16 cellular contexts compared by ENCODE assay signal in the genomic region with DNA sequence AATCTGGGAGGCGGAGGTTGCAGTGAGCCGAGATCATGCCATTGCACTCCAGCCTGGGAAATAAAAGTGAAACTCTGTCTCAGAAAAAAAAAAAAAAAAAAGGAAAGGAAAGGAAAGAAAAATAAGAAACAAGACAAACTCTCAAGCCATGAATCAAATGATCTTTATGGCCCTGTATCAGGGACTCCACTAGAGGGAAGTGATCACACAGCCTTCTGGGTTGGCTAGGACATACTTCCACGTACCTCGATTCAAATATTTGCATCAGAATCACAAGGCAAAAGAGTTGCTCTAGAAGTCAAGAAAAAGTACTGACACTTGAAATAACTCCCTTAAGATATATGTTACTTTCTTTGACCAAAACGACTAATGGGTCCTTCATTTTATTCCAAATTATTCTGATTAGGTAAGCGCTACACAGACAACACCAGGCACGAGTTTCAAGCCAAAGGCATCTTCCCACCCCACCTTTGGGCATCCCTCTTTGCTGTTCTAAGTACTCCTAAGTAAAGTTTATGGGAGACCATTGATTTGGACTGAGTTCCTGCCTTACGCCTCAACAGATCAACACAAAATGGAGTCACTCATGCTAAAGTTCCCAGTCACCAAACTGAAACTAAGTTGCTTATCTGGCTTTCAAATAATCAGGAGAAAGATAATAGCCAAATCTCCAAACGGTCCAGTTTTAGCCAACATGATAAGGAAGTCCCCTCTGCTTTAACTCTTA.
A peak's percentile ranks its signal among the peaks of the same experiment; 100 is the strongest.
DNase-seq lines count a peak whose midpoint lies in the region; ATAC-seq and TF ChIP-seq lines count a peak whose summit lies in the region.
"Had no signal": no experiment of that assay in that cellular context is flagged by ENCODE, and none has a peak within 500 bp of the region (broad histone marks: within the 10 kb centered on the region; RNA-seq: fewer than 3 reads in every experiment).

No MANE protein-coding gene starts in this region.

- intact Hi-C loops in activated CD4-positive, alpha-beta memory T cell treated with anti-CD3 and anti-CD28 coated beads for 36 hours (cut with micrococcal nuclease): no loop called here
- intact Hi-C loops in sigmoid colon (cut with DNase I): no loop called here

- peak overlapping the region; percentile 53 for H2AFZ ChIP-seq in osteoblast (ENCODE audit: low read length)

- no peak overlapping the region for H3K4me3 Mint-ChIP-seq in effector memory CD8-positive, alpha-beta T cell
- H3K4me3 Mint-ChIP-seq in activated CD4-positive, alpha-beta memory T cell treated with anti-CD3 and anti-CD28 coated beads for 36 hours: no peak overlapping the region
- H3K4me3 Mint-ChIP-seq: activated B cell treated with CpG ODN at 0.5 μM for 24 hours; natural killer cell treated with Interleukin-12 subunit alpha and Interleukin-12 subunit beta and Interleukin-15 and Interleukin-18, amount 100 ng/mL, for 72 hours; stimulated activated effector memory CD8-positive, alpha-beta T cell treated with anti-CD3 and anti-CD28 coated beads, Interleukin-12 subunit alpha, Interleukin-12 subunit beta, amount 100 ng/mL, for 72 hours had no signal

- no peak for TF ChIP-seq POLR2A in sigmoid colon (IDR thresholded peaks at IDR 0.05)

- H3K4me1 ChIP-seq in osteoblast (ENCODE audit: insufficient read depth, low read length): no peaks in the 10 kb centered on the region
- no peaks in the 10 kb centered on the region for H3K4me1 ChIP-seq in sigmoid colon
- H3K4me1 ChIP-seq: esophagus muscularis mucosa, HAP-1 had no signal

- H3K27me3 Mint-ChIP-seq in effector memory CD8-positive, alpha-beta T cell: peaks cover 19 to 37% of the 10 kb centered on the region in 2 donors
- H3K27me3 Mint-ChIP-seq in activated CD4-positive, alpha-beta memory T cell treated with anti-CD3 and anti-CD28 coated beads for 36 hours: peaks cover 6% of the 10 kb centered on the region
- H3K27me3 Mint-ChIP-seq: activated B cell treated with CpG ODN at 0.5 μM for 24 hours had no signal

- H3K4me1 Mint-ChIP-seq in effector memory CD8-positive, alpha-beta T cell (ENCODE audit: low read depth in 2 of 2): no peaks in the 10 kb centered on the region
- H3K4me1 Mint-ChIP-seq in activated CD4-positive, alpha-beta memory T cell treated with anti-CD3 and anti-CD28 coated beads for 36 hours (ENCODE audit: low read depth): no peaks in the 10 kb centered on the region
- H3K4me1 Mint-ChIP-seq: activated B cell treated with CpG ODN at 0.5 μM for 24 hours had no signal

- POLR2A ChIA-PET in activated CD4-positive, alpha-beta memory T cell treated with anti-CD3 and anti-CD28 coated beads for 36 hours (lab: Charles Lee): no interaction called here

- peak; percentile 21; the same call in 1 of the 3 replicates for TF ChIP-seq CTCF in GM12872 (IDR thresholded peaks at IDR 0.05; ENCODE audit: insufficient read depth, low read depth, low read length)
- peak; percentile 27; the same call in 1 of the 2 replicates for TF ChIP-seq CTCF in LNCaP clone FGC (IDR thresholded peaks at IDR 0.05; ENCODE audit: control insufficient read depth, extremely low read depth, insufficient read depth)
- TF ChIP-seq CTCF in cardiac fibroblast (IDR thresholded peaks at IDR 0.05; ENCODE audit: low read depth, low read length): peak; percentile 13
- peak; percentile 42 for TF ChIP-seq CTCF in osteoblast (IDR thresholded peaks at IDR 0.05; ENCODE audit: extremely low read depth, low read depth, low read length)
- no peak for TF ChIP-seq CTCF in sigmoid colon (IDR thresholded peaks at IDR 0.05)

- no peaks in the 10 kb centered on the region for H3K36me3 Mint-ChIP-seq in effector memory CD8-positive, alpha-beta T cell (ENCODE audit: insufficient read depth)
- H3K36me3 Mint-ChIP-seq in activated CD4-positive, alpha-beta memory T cell treated with anti-CD3 and anti-CD28 coated beads for 36 hours: no peaks in the 10 kb centered on the region
- H3K36me3 Mint-ChIP-seq: stimulated activated effector memory CD8-positive, alpha-beta T cell treated with anti-CD3 and anti-CD28 coated beads, Interleukin-12 subunit alpha, Interleukin-12 subunit beta, amount 100 ng/mL, for 72 hours had no signal

- H3K27me3 ChIP-seq in osteoblast (ENCODE audit: insufficient read depth, low read length) (no peaks in the 10 kb centered on the region), sigmoid colon (no peaks in the 10 kb centered on the region)
- H3K27me3 ChIP-seq: esophagus muscularis mucosa had no signal

- no peaks in the 10 kb centered on the region for H4K20me1 ChIP-seq in osteoblast (ENCODE audit: insufficient read depth, low read length)

- TF ChIP-seq EP300 in sigmoid colon (IDR thresholded peaks at IDR 0.05): no peak

- H3K4me3 ChIP-seq in LNCaP clone FGC (ENCODE audit: low read depth, low read length): no peak overlapping the region
- H3K4me3 ChIP-seq in cardiac fibroblast (replicated peaks in 1 of 2; ENCODE audit: low read depth in 2 of 2, low read length in 2 of 2): no peak overlapping the region
- no peak overlapping the region for H3K4me3 ChIP-seq in osteoblast (ENCODE audit: insufficient read depth, low read length)
- H3K4me3 ChIP-seq in sigmoid colon: no peak overlapping the region
- H3K4me3 ChIP-seq: esophagus muscularis mucosa, HAP-1 had no signal

- 81 to 83% methylated on average over 9 of the region's 9 CpGs for WGBS in sigmoid colon, 2 donors

- H3K9me3 Mint-ChIP-seq in effector memory CD8-positive, alpha-beta T cell: no peaks in the 10 kb centered on the region
- H3K9me3 Mint-ChIP-seq in activated CD4-positive, alpha-beta memory T cell treated with anti-CD3 and anti-CD28 coated beads for 36 hours: no peaks in the 10 kb centered on the region
- H3K9me3 Mint-ChIP-seq: activated B cell treated with CpG ODN at 0.5 μM for 24 hours; natural killer cell treated with Interleukin-12 subunit alpha and Interleukin-12 subunit beta and Interleukin-15 and Interleukin-18, amount 100 ng/mL, for 72 hours; stimulated activated effector memory CD8-positive, alpha-beta T cell treated with anti-CD3 and anti-CD28 coated beads, Interleukin-12 subunit alpha, Interleukin-12 subunit beta, amount 100 ng/mL, for 72 hours had no signal

- CTCF ChIA-PET in activated CD4-positive, alpha-beta memory T cell treated with anti-CD3 and anti-CD28 coated beads for 36 hours (lab: Charles Lee): interaction anchor here (0.6 to 3.6 kb wide), 2 partner anchors 111 to 164 kb away, joined by 3 to 17 read pairs; no protein-coding TSS in a partner anchor

- H3K27ac ChIP-seq in osteoblast (ENCODE audit: low read depth, low read length) (no peak overlapping the region), sigmoid colon (no peak overlapping the region)
- H3K27ac ChIP-seq: esophagus muscularis mucosa, HL-60 had no signal

- H3K9me3 ChIP-seq in osteoblast (ENCODE audit: low read depth, low read length) (no peaks in the 10 kb centered on the region), sigmoid colon (no peaks in the 10 kb centered on the region)
- H3K9me3 ChIP-seq: esophagus muscularis mucosa, HAP-1 had no signal

- no peaks in the 10 kb centered on the region for H3K36me3 ChIP-seq in osteoblast (ENCODE audit: insufficient read depth, low read length)
- H3K36me3 ChIP-seq in sigmoid colon: no peaks in the 10 kb centered on the region
- H3K36me3 ChIP-seq: esophagus muscularis mucosa, HAP-1 had no signal

- no peak for DNase-seq in LNCaP clone FGC (ENCODE audit: low read depth)
- peak; percentile 32 to 37 for DNase-seq in cardiac fibroblast (ENCODE audit: low read depth in 2 of 2)
- no peak for DNase-seq in osteoblast (ENCODE audit: insufficient read length, low spot score, missing footprints)
- no peak for DNase-seq in effector memory CD8-positive, alpha-beta T cell
- DNase-seq in activated CD4-positive, alpha-beta memory T cell treated with anti-CD3 and anti-CD28 coated beads for 36 hours: no peak
- DNase-seq in sigmoid colon: no peak
- DNase-seq: activated B cell treated with CpG ODN at 0.5 μM for 24 hours; left ventricle myocardium superior; right cardiac atrium; stimulated activated CD4-positive, alpha-beta T cell treated with anti-CD3 and anti-CD28 coated beads, Interleukin-4, amount 100 ng/mL, for 4 hours had no signal

- ATAC-seq in effector memory CD8-positive, alpha-beta T cell (replicated peaks): no peak
- ATAC-seq: left ventricle myocardium superior; natural killer cell treated with Interleukin-12 subunit alpha and Interleukin-12 subunit beta and Interleukin-15 and Interleukin-18, amount 100 ng/mL, for 72 hours; stimulated activated effector memory CD8-positive, alpha-beta T cell treated with anti-CD3 and anti-CD28 coated beads, Interleukin-12 subunit alpha, Interleukin-12 subunit beta, amount 100 ng/mL, for 72 hours had no signal

- no peak overlapping the region for H3K27ac Mint-ChIP-seq in effector memory CD8-positive, alpha-beta T cell
- no peak overlapping the region for H3K27ac Mint-ChIP-seq in activated CD4-positive, alpha-beta memory T cell treated with anti-CD3 and anti-CD28 coated beads for 36 hours
- H3K27ac Mint-ChIP-seq: activated B cell treated with CpG ODN at 0.5 μM for 24 hours; natural killer cell treated with Interleukin-12 subunit alpha and Interleukin-12 subunit beta and Interleukin-15 and Interleukin-18, amount 100 ng/mL, for 72 hours; stimulated activated effector memory CD8-positive, alpha-beta T cell treated with anti-CD3 and anti-CD28 coated beads, Interleukin-12 subunit alpha, Interleukin-12 subunit beta, amount 100 ng/mL, for 72 hours had no signal

- no peaks in the 10 kb centered on the region for H3K79me2 ChIP-seq in osteoblast (ENCODE audit: insufficient read depth, low read length)

- peak overlapping the region; percentile 41 for H3K4me2 ChIP-seq in osteoblast (ENCODE audit: insufficient read depth, low read length)

Comparison
In these comparisons a context has a peak if more than half of its experiments do, and no peak if none do; other contexts are left out.
1. CTCF ChIP-seq: peak in GM12872 (single experiment), LNCaP clone FGC (single experiment), cardiac fibroblast (single experiment) and osteoblast (single experiment); none in sigmoid colon (0 of 4).
2. DNase-seq: peak in cardiac fibroblast (2 of 2); none in LNCaP clone FGC (single experiment), osteoblast (single experiment), effector memory CD8-positive, alpha-beta T cell (0 of 3), activated CD4-positive, alpha-beta memory T cell treated with anti-CD3 and anti-CD28 coated beads for 36 hours (single experiment) and sigmoid colon (single experiment).